22 cellular contexts compared by ENCODE assay signal in the genomic region with DNA sequence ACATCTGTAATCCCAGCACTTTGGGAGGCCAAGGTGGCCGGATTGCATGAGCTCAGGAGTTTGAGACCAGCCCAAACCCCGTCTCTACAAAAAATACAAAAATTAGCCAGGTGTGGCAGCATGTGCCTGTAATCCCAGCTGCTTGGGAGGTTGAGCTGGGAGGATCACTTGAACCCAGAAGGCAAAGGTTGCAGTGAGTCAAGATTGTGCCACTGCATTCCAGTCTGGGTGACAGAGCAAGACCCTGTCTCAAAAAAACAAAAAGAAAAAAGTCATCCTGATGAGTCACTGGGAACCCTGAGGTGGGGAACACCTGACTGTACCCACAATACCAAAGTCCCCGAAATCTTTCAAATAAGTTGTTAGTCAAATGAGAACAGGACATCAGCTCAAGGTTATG.
"Had no signal": no experiment of that assay in that cellular context is flagged by ENCODE, and none has a peak within 500 bp of the region (broad histone marks: within the 10 kb centered on the region; RNA-seq: fewer than 3 reads in every experiment).

No MANE protein-coding gene starts in this region.

- H3K36me3 Mint-ChIP-seq: activated naive CD4-positive, alpha-beta T cell treated with anti-CD3 and anti-CD28 coated beads, Interleukin-2, amount 50 U/mL, for 24 hours; activated naive CD8-positive, alpha-beta T cell treated with anti-CD3 and anti-CD28 coated beads, Interleukin-2, amount 10 ng/mL, durations not matched to agents 7 days and 5 days had no signal

- ATAC-seq: activated CD8-positive, alpha-beta T cell treated with anti-CD3 and anti-CD28 coated beads, Interleukin-2, amount 10 ng/mL, durations not matched to agents 7 days and 5 days; Panc1 had no signal

- H3K27me3 Mint-ChIP-seq: activated CD4-positive, alpha-beta T cell treated with anti-CD3 and anti-CD28 coated beads, Interleukin-2, amount 10 ng/mL, durations not matched to agents 24 days and 14 days; activated naive CD4-positive, alpha-beta T cell treated with anti-CD3 and anti-CD28 coated beads, Interleukin-2, amount 50 U/mL, for 24 hours; activated naive CD8-positive, alpha-beta T cell treated with anti-CD3 and anti-CD28 coated beads, Interleukin-2, amount 10 ng/mL, durations not matched to agents 7 days and 5 days; activated T-cell treated with anti-CD3 and anti-CD28 coated beads, Interleukin-2, amount 50 U/mL, for 24 hours had no signal

- H3K9me3 Mint-ChIP-seq: activated CD4-positive, alpha-beta T cell treated with anti-CD3 and anti-CD28 coated beads, Interleukin-2, amount 10 ng/mL, durations not matched to agents 24 days and 14 days; activated naive CD4-positive, alpha-beta T cell treated with anti-CD3 and anti-CD28 coated beads, Interleukin-2, amount 50 U/mL, for 24 hours; activated naive CD8-positive, alpha-beta T cell treated with anti-CD3 and anti-CD28 coated beads, Interleukin-2, amount 10 ng/mL, durations not matched to agents 7 days and 5 days; activated T-cell treated with anti-CD3 and anti-CD28 coated beads, Interleukin-2, amount 50 U/mL, for 24 hours; activated T-helper 2 cell treated with anti-CD3 and anti-CD28 coated beads, Interferon-gamma antibody, Interleukin-2, Interleukin-4, amounts not matched to agents 10 μg/mL and 5 μg/mL and 100 μg/mL, durations not matched to agents 14 hours and 24 hours and 36 hours; brain had no signal

- H3K4me1 Mint-ChIP-seq: activated CD4-positive, alpha-beta T cell treated with anti-CD3 and anti-CD28 coated beads, Interleukin-2, amount 10 ng/mL, durations not matched to agents 24 days and 14 days; activated naive CD4-positive, alpha-beta T cell treated with anti-CD3 and anti-CD28 coated beads, Interleukin-2, amount 50 U/mL, for 24 hours; activated naive CD8-positive, alpha-beta T cell treated with anti-CD3 and anti-CD28 coated beads, Interleukin-2, amount 10 ng/mL, durations not matched to agents 7 days and 5 days; brain had no signal

- H3K4me3 Mint-ChIP-seq: activated CD4-positive, alpha-beta T cell treated with anti-CD3 and anti-CD28 coated beads, Interleukin-2, amount 10 ng/mL, durations not matched to agents 24 days and 14 days; activated CD8-positive, alpha-beta T cell treated with anti-CD3 and anti-CD28 coated beads, Interleukin-2, amount 10 ng/mL, durations not matched to agents 7 days and 5 days; activated naive CD4-positive, alpha-beta T cell treated with anti-CD3 and anti-CD28 coated beads, Interleukin-2, amount 50 U/mL, for 24 hours; activated naive CD8-positive, alpha-beta T cell treated with anti-CD3 and anti-CD28 coated beads, Interleukin-2, amount 10 ng/mL, durations not matched to agents 7 days and 5 days; activated T-cell treated with anti-CD3 and anti-CD28 coated beads, Interleukin-2, amount 50 U/mL, for 24 hours; brain had no signal

- H3K27ac Mint-ChIP-seq: activated CD4-positive, alpha-beta T cell treated with anti-CD3 and anti-CD28 coated beads, Interleukin-2, amount 10 ng/mL, durations not matched to agents 24 days and 14 days; activated CD8-positive, alpha-beta T cell treated with anti-CD3 and anti-CD28 coated beads, Interleukin-2, amount 10 ng/mL, durations not matched to agents 7 days and 5 days; activated naive CD8-positive, alpha-beta T cell treated with anti-CD3 and anti-CD28 coated beads, Interleukin-2, amount 10 ng/mL, durations not matched to agents 7 days and 5 days; activated T-cell treated with anti-CD3 and anti-CD28 coated beads, Interleukin-2, amount 50 U/mL, for 24 hours; activated T-helper 2 cell treated with anti-CD3 and anti-CD28 coated beads, Interferon-gamma antibody, Interleukin-2, Interleukin-4, amounts not matched to agents 10 μg/mL and 5 μg/mL and 100 μg/mL, durations not matched to agents 14 hours and 24 hours and 36 hours; brain had no signal

- H3K27ac ChIP-seq: KMS-11 had no signal

- DNase-seq: activated CD4-positive, alpha-beta T cell treated with anti-CD3 and anti-CD28 coated beads, Interleukin-2, amount 10 ng/mL, durations not matched to agents 24 days and 14 days; activated CD4-positive, alpha-beta T cell treated with anti-CD3 and anti-CD28 coated beads, Interleukin-2, amount 50 U/mL, for 4 hours; activated CD8-positive, alpha-beta T cell treated with anti-CD3 and anti-CD28 coated beads, Interleukin-2, amount 10 ng/mL, durations not matched to agents 7 days and 5 days; activated gamma-delta T cell; activated naive CD4-positive, alpha-beta T cell treated with Interleukin-2 at 50 U/mL for 16 hours; activated naive CD8-positive, alpha-beta T cell treated with anti-CD3 and anti-CD28 coated beads, Interleukin-2, amount 10 ng/mL, durations not matched to agents 7 days and 5 days; activated T-cell treated with anti-CD3 and anti-CD28 coated beads, Interleukin-2, amount 50 U/mL, for 24 hours; NCI-H1105; NCI-H1417 treated with DMSO at 0.1 percent for 48 hours; NCI-H1930; NCI-H2081 treated with DMSO at 0.1 percent for 48 hours; NCI-H226; NCI-H446 treated with DMSO at 0.1 percent for 48 hours; NCI-H524; Right ventricle myocardium superior; RPMI8226; T1000 had no signal
